Comparison of ENCODE assay signal across 13 cellular contexts in genomic region chr2:68677837-68678236, GRCh38. TPM values are rescaled to one million over a fixed set of nuclear protein-coding genes. Genes with fewer than 3 reads are reported as not detected.
DNase-seq lines count a peak whose midpoint lies in the region; ATAC-seq, FAIRE-seq and TF ChIP-seq lines count a peak whose summit lies in the region.
"Not testable (repeated sequence)": the region's sequence is repeated elsewhere in the genome, so short reads cannot be mapped to it uniquely, and the experiment has no call there.
"Had no signal": no experiment of that assay in that cellular context is flagged by ENCODE, and none has a peak within 500 bp of the region (broad histone marks: within the 10 kb centered on the region; RNA-seq: fewer than 3 reads in every experiment).

No MANE protein-coding gene starts in this region.

- not testable (repeated sequence) for H3K4me3 ChIP-seq in K562

- not testable (repeated sequence) for H3K9ac ChIP-seq in K562 (ENCODE audit: insufficient read depth in 1 of 2, low read depth in 2 of 2, low read length in 2 of 2)

- intact Hi-C loops in K562 (cut with micrococcal nuclease) = not testable (repeated sequence)

- not testable (repeated sequence) for H3K36me3 ChIP-seq in K562 (ENCODE audit: control insufficient read depth, insufficient read depth, low read length)

- H3K9me3 ChIP-seq in K562 (replicated peaks; ENCODE audit: control insufficient read depth, insufficient read depth, low read depth, low read length) = not testable (repeated sequence)

- not testable (repeated sequence) for H3K9me1 ChIP-seq in K562 (ENCODE audit: control insufficient read depth, insufficient read depth, low read length)

- BruUV-seq in K562 (replicated peaks; lab: Mats Ljungman, UMichigan) = not testable (repeated sequence)

- TF ChIP-seq POLR2A in K562 (conservative IDR thresholded peaks at IDR 0.05) = not testable (repeated sequence)

- not testable (repeated sequence) for TF ChIP-seq CTCF in K562 (IDR thresholded peaks at IDR 0.05 in 2 of 3, conservative IDR thresholded peaks at IDR 0.05 in 1 of 3; ENCODE audit: insufficient read depth in 2 of 3, low read depth in 1 of 3, low read length in 3 of 3)

- not testable (repeated sequence) for H3K27me3 ChIP-seq in K562 (ENCODE audit: control insufficient read depth in 2 of 2, insufficient read depth in 2 of 2, low read length in 2 of 2)

- TF ChIP-seq EP300 in K562 (IDR thresholded peaks at IDR 0.05; ENCODE audit: low read length) = not testable (repeated sequence)

- ATAC-seq in K562 = not testable (repeated sequence)

- POLR2A ChIA-PET in K562 (lab: Yijun Ruan, JAX) = not testable (repeated sequence)

- H3K4me2 ChIP-seq in K562 (ENCODE audit: insufficient read depth, low read length) = not testable (repeated sequence)

- CTCF ChIA-PET in K562 (lab: Yijun Ruan, JAX; ENCODE audit: low intra/inter-chr PET ratio) = not testable (repeated sequence)

- in situ Hi-C loops in K562 (cut with MboI) = not testable (repeated sequence)

- not testable (repeated sequence) for H3K79me2 ChIP-seq in K562 (ENCODE audit: control insufficient read depth, insufficient read depth, low read length)

- FAIRE-seq in K562 (lab: Jason Lieb, UNC) = not testable (repeated sequence)

- not testable (repeated sequence) for H4K20me1 ChIP-seq in K562 (replicated peaks; ENCODE audit: control insufficient read depth, insufficient read depth, low read length)

- DNase-seq in K562 (ENCODE audit: extremely low read depth in 1 of 4, low spot score in 3 of 4) = not testable (repeated sequence)

- not testable (repeated sequence) for H3K27ac ChIP-seq in K562 (ENCODE audit: extremely low read depth, low read depth, low read length)

- not testable (repeated sequence) for H2AFZ ChIP-seq in K562 (ENCODE audit: low read depth, low read length)

- WGBS in K562 (ENCODE audit: insufficient coverage, low coverage, missing lambda C conversion rate) = 50% methylated on average over 2 of the region's 3 CpGs

- TF ChIP-seq RAD21 in K562 (CRISPR knock-in tag; conservative IDR thresholded peaks at IDR 0.05 in 1 of 2, IDR thresholded peaks at IDR 0.05 in 1 of 2) = not testable (repeated sequence)

- not testable (repeated sequence) for H3K4me1 ChIP-seq in K562 (replicated peaks in 1 of 2; ENCODE audit: control insufficient read depth in 2 of 2, insufficient read depth in 2 of 2, low read length in 2 of 2)

TF ChIP-seq in K562, 482 proteins besides CTCF, POLR2A, EP300 and RAD21:
- TF ChIP-seq ZNF507 (tag; conservative IDR thresholded peaks at IDR 0.05) (peak; percentile 92), ZNF354B (CRISPR knock-in tag; IDR thresholded peaks at IDR 0.05) (0 out of 2 replicates have a peak, but pooled peaks have one; percentile 41)

RNA-seq across cellular contexts. Expression of gene PROKR1, which starts 34.5 kb away (rescaled TPM):
- 0.09 and 0.21 TPM in 2 replicates for total RNA-seq in K562 (2011; cell fraction: chromatin; rRNA removed; ENCODE audit: low replicate concordance)
- 0.17 and 0.26 TPM in 2 replicates for total RNA-seq in K562 (2011; cell fraction: nucleolus; rRNA removed)
- total RNA-seq in K562 (2011; cell fraction: nucleoplasm; rRNA removed) = 0.15 and 0.23 TPM in 2 replicates
- 0.05 and 0.08 TPM in 2 replicates for total RNA-seq in K562 (2014; rRNA removed)
- 0.10 and 0.15 TPM in 2 replicates for total RNA-seq in K562 (2014; rRNA removed; fragmentation: Illumina TruSeq; extraction: Trizol)
- total RNA-seq in K562 (2015; rRNA removed; fragmentation: Illumina TruSeq; extraction: Trizol) = 0.08 and 0.11 TPM in 2 replicates
- total RNA-seq in K562 (2021) = 0.18 and 0.22 TPM in 2 replicates
- 0.07 TPM in 1 of 2 replicates, not detected in the other for polyA plus RNA-seq in K562 (2011; rRNA removed)
- polyA plus RNA-seq in K562 (2011; cell fraction: cytosol; rRNA removed) = not detected in 2 replicates
- polyA plus RNA-seq in K562 (2011; cell fraction: nucleus; rRNA removed) = 0.06 TPM in 1 of 2 replicates, not detected in the other
- polyA plus RNA-seq in K562 (2012) = 0.15 and 0.27 TPM in 2 replicates
- 0.06 and 0.16 TPM in 2 replicates for polyA plus RNA-seq in K562 (2014; fragmentation: Illumina TruSeq; extraction: Trizol)
- under 1 TPM in 1 of 2 experiments, not detected in 1; 0.03 TPM for polyA plus RNA-seq in K562 (2014; fragmentation: Nextera tagmentation; extraction: Ambion mirVana)
- polyA plus RNA-seq in K562 (2014; rRNA removed) = 0.01 TPM in 1 of 2 replicates, not detected in the other
- polyA minus RNA-seq in K562 (2011; rRNA and poly(A)+ RNA removed) = 0.14 TPM in 1 of 2 replicates, not detected in the other
- polyA minus RNA-seq in K562 (2011; cell fraction: cytosol; rRNA and poly(A)+ RNA removed) = not detected in 2 replicates
- polyA minus RNA-seq in K562 (2011; cell fraction: nucleus; rRNA and poly(A)+ RNA removed) = not detected in 2 replicates
- total RNA-seq: A172; B cell; Calu3; CD4-positive, alpha-beta memory T cell; CD4-positive, alpha-beta T cell; CD4-positive, CD25-positive, alpha-beta regulatory T cell; CD8-positive, alpha-beta T cell had no signal
- polyA plus RNA-seq: A549; AG04450; BJ; CD14-positive monocyte; CD4-positive, CD25-positive, alpha-beta regulatory T cell; CD8-positive, alpha-beta memory T cell had no signal

RNA-seq across cellular contexts. Expression of gene ARHGAP25, which starts 56.8 kb away (rescaled TPM):
- 12.4 and 14.6 TPM in 2 replicates for total RNA-seq in K562 (2011; cell fraction: chromatin; rRNA removed; ENCODE audit: low replicate concordance)
- total RNA-seq in K562 (2011; cell fraction: nucleolus; rRNA removed) = 7.8 and 9.2 TPM in 2 replicates
- 8.2 and 9.0 TPM in 2 replicates for total RNA-seq in K562 (2011; cell fraction: nucleoplasm; rRNA removed)
- total RNA-seq in K562 (2014; rRNA removed) = 10.0 and 12.8 TPM in 2 replicates
- 9.7 and 13.1 TPM in 2 replicates for total RNA-seq in K562 (2014; rRNA removed; fragmentation: Illumina TruSeq; extraction: Trizol)
- 9.7 and 10.7 TPM in 2 replicates for total RNA-seq in K562 (2015; rRNA removed; fragmentation: Illumina TruSeq; extraction: Trizol)
- total RNA-seq in K562 (2021) = 9.8 and 13.2 TPM in 2 replicates
- polyA plus RNA-seq in K562 (2011; rRNA removed) = 3.7 and 12.5 TPM in 2 replicates
- 3.7 and 10.4 TPM in 2 replicates for polyA plus RNA-seq in K562 (2011; cell fraction: cytosol; rRNA removed)
- polyA plus RNA-seq in K562 (2011; cell fraction: nucleus; rRNA removed) = 4.7 and 19.4 TPM in 2 replicates
- 16.8 and 21.5 TPM in 2 replicates for polyA plus RNA-seq in K562 (2012)
- 14.8 and 16.0 TPM in 2 replicates for polyA plus RNA-seq in K562 (2014; fragmentation: Illumina TruSeq; extraction: Trizol)
- polyA plus RNA-seq in K562 (2014; fragmentation: Nextera tagmentation; extraction: Ambion mirVana) = 1 to 10 TPM; 4.9 to 6.8 TPM
- 7.7 and 11.6 TPM in 2 replicates for polyA plus RNA-seq in K562 (2014; rRNA removed)
- polyA minus RNA-seq in K562 (2011; rRNA and poly(A)+ RNA removed) = 3.0 and 9.5 TPM in 2 replicates
- polyA minus RNA-seq in K562 (2011; cell fraction: cytosol; rRNA and poly(A)+ RNA removed) = 0.73 and 5.9 TPM in 2 replicates
- 3.0 and 7.9 TPM in 2 replicates for polyA minus RNA-seq in K562 (2011; cell fraction: nucleus; rRNA and poly(A)+ RNA removed)
- total RNA-seq: A172, Calu3 had no signal
- polyA plus RNA-seq: BJ had no signal
